10 cellular contexts compared by ENCODE assay signal in genomic region chr14:68404652-68405183, GRCh38.
DNase-seq lines count a peak whose midpoint lies in the region; ATAC-seq, FAIRE-seq and TF ChIP-seq lines count a peak whose summit lies in the region.
"Had no signal": no experiment of that assay in that cellular context is flagged by ENCODE, and none has a peak within 500 bp of the region (broad histone marks: within the 10 kb centered on the region; RNA-seq: fewer than 3 reads in every experiment).

No MANE protein-coding gene starts in this region.

- no peaks in the 10 kb centered on the region for H3K9me3 Mint-ChIP-seq in neural crest cell

- H3K4me3 Mint-ChIP-seq in neural crest cell: no peak overlapping the region

- peak overlapping the region in 1 of 2 experiments; percentile 2; a peak in 1 of 4 replicates for H4K8ac ChIP-seq in IMR-90 (ENCODE audit: low read depth in 2 of 2, low read length in 2 of 2)

- no peaks in the 10 kb centered on the region for H3K9me3 ChIP-seq in IMR-90 (ENCODE audit: control insufficient read depth, insufficient read depth, low read length)
- H3K9me3 ChIP-seq in K562 (replicated peaks; ENCODE audit: control insufficient read depth, insufficient read depth, low read depth, low read length): no peaks in the 10 kb centered on the region
- no peaks in the 10 kb centered on the region for H3K9me3 ChIP-seq in aorta (ENCODE audit: control insufficient read depth, low read length)

- 0 out of 2 replicates have a peak overlapping the region, but pooled peaks have one; percentile 39 for H3K23ac ChIP-seq in IMR-90 (ENCODE audit: low read depth, low read length)

- no peak for TF ChIP-seq POLR2A in IMR-90 (IDR thresholded peaks at IDR 0.05; ENCODE audit: low read depth, low read length)
- no peak for TF ChIP-seq POLR2A in K562 (conservative IDR thresholded peaks at IDR 0.05)

- H3K36me3 ChIP-seq in IMR-90 (ENCODE audit: control insufficient read depth, insufficient read depth, low read length): no peaks in the 10 kb centered on the region
- H3K36me3 ChIP-seq in K562 (ENCODE audit: control insufficient read depth, insufficient read depth, low read length): no peaks in the 10 kb centered on the region
- H3K36me3 ChIP-seq in aorta (ENCODE audit: control insufficient read depth in 1 of 2, insufficient read depth in 2 of 2, low read length in 1 of 2): no peaks in the 10 kb centered on the region

- peak overlapping the region; percentile 27; the same call in 1 of the 2 replicates for H4K91ac ChIP-seq in IMR-90 (ENCODE audit: insufficient read depth, low read depth, low read length)

- H3K79me1 ChIP-seq in IMR-90 (ENCODE audit: low read depth in 1 of 2, low read length in 2 of 2): peaks cover 0 to 4% of the 10 kb centered on the region in 2 experiments; a peak in 1 of 4 replicates

- TF ChIP-seq CTCF in IMR-90 (conservative IDR thresholded peaks at IDR 0.05; ENCODE audit: low read depth, low read length) (no peak), K562 (IDR thresholded peaks at IDR 0.05 in 2 of 3, conservative IDR thresholded peaks at IDR 0.05 in 1 of 3; ENCODE audit: insufficient read depth in 2 of 3, low read depth in 1 of 3, low read length in 3 of 3) (no peak), neural crest cell (conservative IDR thresholded peaks at IDR 0.05) (no peak)

- TF ChIP-seq EP300 in K562 (IDR thresholded peaks at IDR 0.05; ENCODE audit: low read length): no peak

- H2BK120ac ChIP-seq in IMR-90 (ENCODE audit: low read depth, low read length): peak overlapping the region; percentile 64; the same call in 1 of the 2 replicates

- TF ChIP-seq RAD21 in IMR-90 (IDR thresholded peaks at IDR 0.05; ENCODE audit: low read length): no peak
- TF ChIP-seq RAD21 in K562 (CRISPR knock-in tag; conservative IDR thresholded peaks at IDR 0.05 in 1 of 2, IDR thresholded peaks at IDR 0.05 in 1 of 2): no peak

- H3K27ac ChIP-seq in IMR-90 (ENCODE audit: insufficient read depth, low read length) (no peak overlapping the region), K562 (ENCODE audit: extremely low read depth, low read depth, low read length) (no peak overlapping the region), aorta (ENCODE audit: low read depth in 1 of 2, low read length in 2 of 2) (no peak overlapping the region)

- H2BK5ac ChIP-seq in IMR-90 (ENCODE audit: low read depth, low read length, poor library complexity, severe bottlenecking): peak overlapping the region; percentile 56

- H3K27me3 ChIP-seq in IMR-90 (ENCODE audit: control insufficient read depth, insufficient read depth, low read length) (no peaks in the 10 kb centered on the region), K562 (ENCODE audit: control insufficient read depth in 2 of 2, insufficient read depth in 2 of 2, low read length in 2 of 2) (no peaks in the 10 kb centered on the region), aorta (ENCODE audit: control insufficient read depth in 1 of 2, insufficient read depth in 2 of 2, low read length in 1 of 2) (no peaks in the 10 kb centered on the region)

- peak; percentile 68 for DNase-seq in EH (ENCODE audit: low read depth)
- peak; percentile 37 for DNase-seq in IMR-90
- DNase-seq in K562 (ENCODE audit: extremely low read depth in 1 of 4, low spot score in 3 of 4): peak in 2 of 4 experiments; percentile 8 to 55
- no peak for DNase-seq in neural crest cell (ENCODE audit: low read depth, low spot score)
- DNase-seq in NCI-H1048 (lab: John Stamatoyannopoulos, UW): no peak
- no peak for DNase-seq in aorta
- DNase-seq in NCI-H69 (lab: John Stamatoyannopoulos, UW): no peak
- DNase-seq: MM.1S, RPMI8226 had no signal

- no peaks in the 10 kb centered on the region for H3K79me2 ChIP-seq in K562 (ENCODE audit: control insufficient read depth, insufficient read depth, low read length)

- H2BK15ac ChIP-seq in IMR-90 (ENCODE audit: low read depth, low read length): peak overlapping the region; percentile 51; the same call in 2 of the 3 replicates

- H3K56ac ChIP-seq in IMR-90 (ENCODE audit: extremely low read depth, insufficient read depth, low read length): no peak overlapping the region

- peak overlapping the region; percentile 84 for H3K14ac ChIP-seq in IMR-90 (replicated peaks; ENCODE audit: low read depth, low read length)

- no peak overlapping the region for H3K4me2 ChIP-seq in IMR-90 (ENCODE audit: low read depth, low read length)
- no peak overlapping the region for H3K4me2 ChIP-seq in K562 (ENCODE audit: insufficient read depth, low read length)

- CTCF ChIA-PET in IMR-90 (lab: Yijun Ruan, JAX) (interaction anchor here (0.7 kb wide), 1 partner anchor 383 kb away, joined by 3 read pairs; no protein-coding TSS in a partner anchor), K562 (lab: Yijun Ruan, JAX; ENCODE audit: low intra/inter-chr PET ratio) (no interaction called here)

- peak overlapping the region; percentile 63 for H2AK5ac ChIP-seq in IMR-90 (ENCODE audit: low read depth, low read length)

- peak overlapping the region; percentile 69 for H3K18ac ChIP-seq in IMR-90 (ENCODE audit: low read depth, low read length)

- H3K4me3 ChIP-seq in IMR-90 (ENCODE audit: insufficient read depth, low read depth, low read length) (no peak overlapping the region), K562 (no peak overlapping the region), aorta (ENCODE audit: low read length in 2 of 2) (no peak overlapping the region)
- H3K4me3 ChIP-seq: lung had no signal

- H3K36me3 Mint-ChIP-seq in neural crest cell (ENCODE audit: low read depth): no peaks in the 10 kb centered on the region

- dilution Hi-C loops in IMR-90 (cut with HindIII; ENCODE audit: low sequenced_read_pairs, unreplicated experiment): no loop called here

- H2AFZ ChIP-seq in IMR-90 (replicated peaks; ENCODE audit: low read length, poor library complexity) (no peak overlapping the region), K562 (ENCODE audit: low read depth, low read length) (no peak overlapping the region)

- FAIRE-seq in K562 (lab: Jason Lieb, UNC): peak; percentile 44

- H2AK9ac ChIP-seq in IMR-90 (replicated peaks; ENCODE audit: low read depth, low read length, poor library complexity): no peak overlapping the region

- no peaks in the 10 kb centered on the region for H3K27me3 Mint-ChIP-seq in neural crest cell (ENCODE audit: low read depth)

- H3K9ac ChIP-seq in IMR-90 (ENCODE audit: low read depth, low read length) (no peak overlapping the region), K562 (ENCODE audit: insufficient read depth in 1 of 2, low read depth in 2 of 2, low read length in 2 of 2) (no peak overlapping the region)

- H3K4me1 ChIP-seq in IMR-90 (ENCODE audit: control insufficient read depth, insufficient read depth, low read length): peaks cover 25% of the 10 kb centered on the region
- H3K4me1 ChIP-seq in K562 (replicated peaks in 1 of 2; ENCODE audit: control insufficient read depth in 2 of 2, insufficient read depth in 2 of 2, low read length in 2 of 2): peaks cover 0 to 10% of the 10 kb centered on the region in 2 experiments; a peak in 3 of 5 replicates
- H3K4me1 ChIP-seq in aorta (ENCODE audit: control insufficient read depth in 1 of 2, insufficient read depth in 2 of 2, low read length in 2 of 2): peaks cover 3 to 15% of the 10 kb centered on the region in 2 donors

- BruUV-seq in IMR-90 (replicated peaks; lab: Mats Ljungman, UMichigan): no TSS peak
- no TSS peak for BruUV-seq in K562 (replicated peaks; lab: Mats Ljungman, UMichigan)

- 100% methylated on average over 1 of the region's 5 CpGs; no CpG with 5 or more reads in 1 of the 2 experiments for WGBS in IMR-90 (ENCODE audit: extremely low coverage in 2 of 2, insufficient read length in 1 of 2), 2 experiments
- 4% methylated on average over 5 of the region's 5 CpGs for WGBS in K562 (ENCODE audit: insufficient coverage, low coverage, missing lambda C conversion rate)
- 80 to 89% methylated on average over 5 of the region's 5 CpGs for WGBS in aorta, 2 donors

- no peaks in the 10 kb centered on the region for H4K20me1 ChIP-seq in IMR-90 (ENCODE audit: insufficient read depth, low read length)
- H4K20me1 ChIP-seq in K562 (replicated peaks; ENCODE audit: control insufficient read depth, insufficient read depth, low read length): no peaks in the 10 kb centered on the region

- intact Hi-C loops in IMR-90 (cut with micrococcal nuclease) (loop anchor here (5.0 kb wide), 1 partner anchor 462 kb away; no protein-coding TSS in a partner anchor), K562 (cut with micrococcal nuclease) (loop anchor here (10.0 kb wide), 1 partner anchor 110 kb away; no protein-coding TSS in a partner anchor), aorta (cut with DNase I) (no loop called here)

- H3K9me1 ChIP-seq in IMR-90 (ENCODE audit: insufficient read depth, low read length) (peaks cover 11% of the 10 kb centered on the region), K562 (ENCODE audit: control insufficient read depth, insufficient read depth, low read length) (no peaks in the 10 kb centered on the region)

- ATAC-seq in IMR-90 (ENCODE audit: low read depth) (no peak), K562 (peak; percentile 39; the same call in 1 of the 3 replicates), aorta (ENCODE audit: low FRiP score) (no peak)

- peak overlapping the region; percentile 83 for H2BK20ac ChIP-seq in IMR-90 (ENCODE audit: low read depth, low read length)

- H3K4me1 Mint-ChIP-seq in neural crest cell: peaks cover 70% of the 10 kb centered on the region

- in situ Hi-C loops in IMR-90 (cut with MboI; ENCODE audit: low sequenced_read_pairs) (no loop called here), K562 (cut with MboI) (no loop called here)

- H4K5ac ChIP-seq in IMR-90 (ENCODE audit: low read depth, low read length): peak overlapping the region; percentile 94

- H3K27ac Mint-ChIP-seq in neural crest cell (ENCODE audit: unreplicated experiment): peak overlapping the region; percentile 25

- POLR2A ChIA-PET in IMR-90 (lab: Charles Lee; ENCODE audit: unreplicated experiment) (no interaction called here), K562 (lab: Yijun Ruan, JAX) (interaction anchor here (0.8 to 0.9 kb wide), 3 partner anchors 9 to 13 kb away, joined by 3 to 4 read pairs (median 3); no protein-coding TSS in a partner anchor)

- peak overlapping the region; percentile 20 for H3K4ac ChIP-seq in IMR-90 (ENCODE audit: low read depth, low read length)

TF ChIP-seq in IMR-90, 13 proteins besides CTCF, POLR2A, EP300 and RAD21 (continues in another document):
- TF ChIP-seq NFE2L2 (IDR thresholded peaks at IDR 0.05; ENCODE audit: low read depth, low read length): no peak
- TF ChIP-seq FOS (IDR thresholded peaks at IDR 0.05; ENCODE audit: low read depth, low read length): no peak
- no peak for TF ChIP-seq BHLHE40 (IDR thresholded peaks at IDR 0.05; ENCODE audit: low read depth, low read length)
- no peak for TF ChIP-seq RCOR1 (IDR thresholded peaks at IDR 0.05; ENCODE audit: insufficient replicate concordance, low read length)
- no peak for TF ChIP-seq MAZ (IDR thresholded peaks at IDR 0.05; ENCODE audit: borderline replicate concordance, low read depth, low read length)

TF ChIP-seq in K562, 482 proteins besides CTCF, POLR2A, EP300 and RAD21 (continues in another document):
- no peak for TF ChIP-seq SPI1 (IDR thresholded peaks at IDR 0.05; ENCODE audit: borderline replicate concordance, low read depth, low read length)
- TF ChIP-seq GABPB2 (CRISPR knock-in tag; conservative IDR thresholded peaks at IDR 0.05): no peak
- peak; percentile 59 for TF ChIP-seq CBFA2T2 (conservative IDR thresholded peaks at IDR 0.05)

Comparison
In these comparisons a context has a peak if more than half of its experiments do, and no peak if none do; other contexts are left out.
1. DNase-seq: peak in EH (single experiment) and IMR-90 (single experiment); none in neural crest cell (single experiment), NCI-H1048 (single experiment), aorta (0 of 2) and NCI-H69 (single experiment).
2. intact Hi-C loops: an anchor here in IMR-90 (5.0 kb wide) and K562 (10.0 kb wide); none called in aorta.